ENCODE assay signal across 15 cellular contexts in the genomic region with DNA sequence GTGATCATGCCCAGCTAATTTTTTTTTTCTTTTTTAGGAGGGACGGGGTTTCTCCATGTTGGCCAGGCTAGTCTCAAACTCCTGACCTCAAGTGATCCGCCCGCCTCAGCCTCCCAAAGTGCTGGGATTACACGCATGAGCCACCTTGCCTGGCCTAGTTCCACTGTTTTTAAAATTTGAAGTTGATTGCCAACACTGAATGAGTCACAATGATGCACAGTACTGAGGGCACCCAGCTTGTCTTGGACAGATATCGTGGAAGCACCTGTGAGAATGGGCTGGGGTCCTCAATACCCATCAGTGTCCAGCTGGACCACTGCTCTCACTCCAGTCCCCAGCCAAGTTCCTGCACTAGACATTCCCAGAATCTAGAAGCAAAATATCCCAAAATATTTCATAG. TPM values are rescaled to one million over a fixed set of nuclear protein-coding genes. Genes with fewer than 3 reads are reported as not detected.
A peak's percentile ranks its signal among the peaks of the same experiment; 100 is the strongest.
DNase-seq lines count a peak whose midpoint lies in the region; ATAC-seq and TF ChIP-seq lines count a peak whose summit lies in the region.
"Had no signal": no experiment of that assay in that cellular context is flagged by ENCODE, and none has a peak within 500 bp of the region (broad histone marks: within the 10 kb centered on the region; RNA-seq: fewer than 3 reads in every experiment).

No MANE protein-coding gene starts in this region.

- no peaks in the 10 kb centered on the region for H3K27me3 Mint-ChIP-seq in activated T-cell treated with anti-CD3 and anti-CD28 coated beads, Interleukin-2, amount 50 U/mL, for 24 hours
- H3K27me3 Mint-ChIP-seq in CD14-positive monocyte (ENCODE audit: low read depth in 3 of 3), result peaks cover 0 to under 1% (median 0%) of the 10 kb centered on the region in 3 donors
- H3K27me3 Mint-ChIP-seq: activated naive CD8-positive, alpha-beta T cell treated with anti-CD3 and anti-CD28 coated beads, Interleukin-2, amount 10 ng/mL, durations not matched to agents 7 days and 5 days; stimulated activated naive B cell treated with anti-CD40 and anti-IgM and Interleukin-4, amounts not matched to agents 10 μg/mL and 1 μg/mL and 100 μg/mL, for 72 hours had no signal

- no peak for TF ChIP-seq POLR2A in sigmoid colon (IDR thresholded peaks at IDR 0.05)

- no peak for TF ChIP-seq EP300 in sigmoid colon (IDR thresholded peaks at IDR 0.05)

- ATAC-seq in PC-3 (peak; percentile 46), esophagus mucosa (peak; percentile 68), GM19455 (IDR thresholded peaks at IDR 0.05; ENCODE audit: unreplicated experiment) (no peak)
- ATAC-seq: CD8-positive, alpha-beta T cell; stimulated activated naive B cell treated with anti-CD40 and anti-IgM and Interleukin-4, amounts not matched to agents 10 μg/mL and 1 μg/mL and 100 μg/mL, for 72 hours had no signal

- TF ChIP-seq CTCF in PC-3 (conservative IDR thresholded peaks at IDR 0.05; ENCODE audit: low read depth, low read length) (no peak), sigmoid colon (IDR thresholded peaks at IDR 0.05) (no peak), CD14-positive monocyte (IDR thresholded peaks at IDR 0.05) (no peak)

- H3K36me3 ChIP-seq in PC-3 (ENCODE audit: low read depth, low read length) (peaks cover 10% of the 10 kb centered on the region; the same call in 1 of the 2 replicates), sigmoid colon (peaks cover 0 to 21% (median 9%) of the 10 kb centered on the region in 4 donors)

- in situ Hi-C loops in KBM-7 (cut with MboI; ENCODE audit: low pct_unique_long_range_greater_than_20kb, low sequenced_read_pairs), result no loop called here

- H3K9me3 ChIP-seq in PC-3 (ENCODE audit: low read length) (no peaks in the 10 kb centered on the region), sigmoid colon (no peaks in the 10 kb centered on the region)

- peaks cover 11% of the 10 kb centered on the region for H4K20me1 ChIP-seq in PC-3 (ENCODE audit: low read length)

- no peak for DNase-seq in activated T-cell treated with anti-CD3 and anti-CD28 coated beads, Interleukin-2, amount 50 U/mL, for 24 hours
- DNase-seq in activated T-cell treated with anti-CD3 and anti-CD28 coated beads, Interleukin-2, amount 50 U/mL, for 1 hour, result no peak
- DNase-seq in PC-3, result peak; percentile 79
- peak; percentile 42 for DNase-seq in sigmoid colon
- DNase-seq in CD14-positive monocyte (ENCODE audit: low spot score), result no peak
- DNase-seq in KBM-7, result no peak
- DNase-seq: activated CD4-positive, alpha-beta T cell treated with anti-CD3 and anti-CD28 coated beads for 48 hours; activated naive CD8-positive, alpha-beta T cell treated with anti-CD3 and anti-CD28 coated beads, Interleukin-2, amount 10 ng/mL, durations not matched to agents 7 days and 5 days; caudate nucleus; CD8-positive, alpha-beta T cell; effector CD8-positive, alpha-beta T cell; NCI-H2081; stimulated activated naive B cell treated with anti-CD40 and anti-IgM and Interleukin-4, amounts not matched to agents 10 μg/mL and 1 μg/mL and 100 μg/mL, for 72 hours had no signal

- CTCF ChIA-PET in PC-3 (lab: Charles Lee), result no interaction called here

- peak overlapping the region; percentile 3 for H3K4me3 Mint-ChIP-seq in activated T-cell treated with anti-CD3 and anti-CD28 coated beads, Interleukin-2, amount 50 U/mL, for 24 hours
- no peak overlapping the region for H3K4me3 Mint-ChIP-seq in CD14-positive monocyte
- H3K4me3 Mint-ChIP-seq: activated naive CD8-positive, alpha-beta T cell treated with anti-CD3 and anti-CD28 coated beads, Interleukin-2, amount 10 ng/mL, durations not matched to agents 7 days and 5 days had no signal

- H3K36me3 Mint-ChIP-seq in activated T-cell treated with anti-CD3 and anti-CD28 coated beads, Interleukin-2, amount 50 U/mL, for 24 hours (ENCODE audit: low read depth), result peaks cover 67% of the 10 kb centered on the region
- H3K36me3 Mint-ChIP-seq in CD14-positive monocyte, result peaks cover 25 to 27% of the 10 kb centered on the region in 2 donors

- peak overlapping the region; percentile 33 for H3K27ac Mint-ChIP-seq in activated T-cell treated with anti-CD3 and anti-CD28 coated beads, Interleukin-2, amount 50 U/mL, for 24 hours
- no peak overlapping the region for H3K27ac Mint-ChIP-seq in CD14-positive monocyte
- H3K27ac Mint-ChIP-seq: activated naive CD8-positive, alpha-beta T cell treated with anti-CD3 and anti-CD28 coated beads, Interleukin-2, amount 10 ng/mL, durations not matched to agents 7 days and 5 days; CD8-positive, alpha-beta T cell; stimulated activated naive B cell treated with anti-CD40 and anti-IgM and Interleukin-4, amounts not matched to agents 10 μg/mL and 1 μg/mL and 100 μg/mL, for 72 hours had no signal

- no peaks in the 10 kb centered on the region for H3K9me3 Mint-ChIP-seq in activated T-cell treated with anti-CD3 and anti-CD28 coated beads, Interleukin-2, amount 50 U/mL, for 24 hours
- H3K9me3 Mint-ChIP-seq in CD14-positive monocyte, result no peaks in the 10 kb centered on the region
- H3K9me3 Mint-ChIP-seq: activated naive CD8-positive, alpha-beta T cell treated with anti-CD3 and anti-CD28 coated beads, Interleukin-2, amount 10 ng/mL, durations not matched to agents 7 days and 5 days; CD8-positive, alpha-beta T cell; stimulated activated naive B cell treated with anti-CD40 and anti-IgM and Interleukin-4, amounts not matched to agents 10 μg/mL and 1 μg/mL and 100 μg/mL, for 72 hours had no signal

- 70 to 87% methylated on average over 5 of the region's 5 CpGs for WGBS in sigmoid colon, 2 donors

- H3K4me3 ChIP-seq in PC-3 (ENCODE audit: low read length) (no peak overlapping the region), sigmoid colon (no peak overlapping the region)

- H3K27ac ChIP-seq in PC-3 (ENCODE audit: low read length), result 0 out of 2 replicates have a peak overlapping the region, but pooled peaks have one; percentile 10
- no peak overlapping the region for H3K27ac ChIP-seq in sigmoid colon

- no peaks in the 10 kb centered on the region for H3F3A ChIP-seq in PC-3 (ENCODE audit: low read length, unreplicated experiment)

- peaks cover 83% of the 10 kb centered on the region for H3K79me2 ChIP-seq in PC-3 (ENCODE audit: low read length)

- no peak overlapping the region for H3K9ac ChIP-seq in PC-3 (ENCODE audit: low read length)

- H3K4me1 ChIP-seq in PC-3 (ENCODE audit: insufficient read depth, low read length), result peaks cover 22% of the 10 kb centered on the region
- peaks cover 0 to 23% (median 21%) of the 10 kb centered on the region in 4 donors for H3K4me1 ChIP-seq in sigmoid colon

- peaks cover 34% of the 10 kb centered on the region for H3K4me1 Mint-ChIP-seq in activated T-cell treated with anti-CD3 and anti-CD28 coated beads, Interleukin-2, amount 50 U/mL, for 24 hours (ENCODE audit: low read depth)
- H3K4me1 Mint-ChIP-seq in CD14-positive monocyte, result peaks cover 21% of the 10 kb centered on the region

- peak overlapping the region; percentile 95 for H3K4me2 ChIP-seq in PC-3 (ENCODE audit: low read length)

- intact Hi-C loops in PC-3 (cut with micrococcal nuclease) (loop anchor here (5.0 kb wide), 1 partner anchor 108 kb away; no protein-coding TSS in a partner anchor), sigmoid colon (cut with DNase I) (loop anchor here (5.0 to 10.0 kb wide), 3 partner anchors 113 to 191 kb away; a partner anchor contains a TSS), CD14-positive monocyte (cut with micrococcal nuclease) (loop anchor here in 1 of 2 donors (5.0 to 10.0 kb wide), 2 partner anchors 158 to 651 kb away; a partner anchor contains a TSS)

- H3K9me2 ChIP-seq in PC-3 (replicated peaks; ENCODE audit: low read length), result no peaks in the 10 kb centered on the region

- H2AFZ ChIP-seq in PC-3 (ENCODE audit: low read length), result no peak overlapping the region

- no TSS peak for BruUV-seq in PC-3 (replicated peaks; lab: Mats Ljungman, UMichigan)

- POLR2A ChIA-PET in PC-3 (lab: Charles Lee; ENCODE audit: unreplicated experiment), result interaction anchor here (0.5 kb wide), 1 partner anchor 49 kb away, joined by 8 read pairs; no protein-coding TSS in a partner anchor

- H3K27me3 ChIP-seq in PC-3 (ENCODE audit: low read length) (no peaks in the 10 kb centered on the region), sigmoid colon (no peaks in the 10 kb centered on the region)

RNA-seq across cellular contexts. Expression of a gene that starts 2.5 kb away (rescaled TPM):
- total RNA-seq in PC-3 (2014; rRNA removed), result 13.6 and 18.8 TPM in 2 replicates
- 15.5 TPM for total RNA-seq in esophagus mucosa
- 10 to 100 TPM in 1 of 4 donors, 1 to 10 TPM in 3; 5.0 to 11.1 (median 7.6) TPM for total RNA-seq in sigmoid colon
- polyA plus RNA-seq in sigmoid colon, result 10 to 100 TPM; 10.4 to 16.4 (median 16.2) TPM
- 1 to 10 TPM; 1.5 to 2.4 TPM for polyA plus RNA-seq in CD14-positive monocyte

RNA-seq across cellular contexts. Expression of a gene that starts 2.5 kb away (rescaled TPM):
- total RNA-seq in PC-3 (2014; rRNA removed) (3.3 and 8.9 TPM in 2 replicates), esophagus mucosa (4.7 TPM), sigmoid colon (10 to 100 TPM; 10.3 to 16.6 (median 12.4) TPM)
- polyA plus RNA-seq in sigmoid colon (1 to 10 TPM; 5.1 to 9.0 (median 9.0) TPM), CD14-positive monocyte (under 1 TPM; 0.52 to 0.58 TPM)

Comparison
In these comparisons a context has a peak if more than half of its experiments do, and no peak if none do; other contexts are left out.
1. DNase-seq: peak in PC-3 (single experiment) and sigmoid colon (single experiment); none in activated T-cell treated with anti-CD3 and anti-CD28 coated beads, Interleukin-2, amount 50 U/mL, for 24 hours (single experiment), activated T-cell treated with anti-CD3 and anti-CD28 coated beads, Interleukin-2, amount 50 U/mL, for 1 hour (single experiment), CD14-positive monocyte (single experiment) and KBM-7 (single experiment).